ENCODE assay signal across 18 cellular contexts in the genomic region with DNA sequence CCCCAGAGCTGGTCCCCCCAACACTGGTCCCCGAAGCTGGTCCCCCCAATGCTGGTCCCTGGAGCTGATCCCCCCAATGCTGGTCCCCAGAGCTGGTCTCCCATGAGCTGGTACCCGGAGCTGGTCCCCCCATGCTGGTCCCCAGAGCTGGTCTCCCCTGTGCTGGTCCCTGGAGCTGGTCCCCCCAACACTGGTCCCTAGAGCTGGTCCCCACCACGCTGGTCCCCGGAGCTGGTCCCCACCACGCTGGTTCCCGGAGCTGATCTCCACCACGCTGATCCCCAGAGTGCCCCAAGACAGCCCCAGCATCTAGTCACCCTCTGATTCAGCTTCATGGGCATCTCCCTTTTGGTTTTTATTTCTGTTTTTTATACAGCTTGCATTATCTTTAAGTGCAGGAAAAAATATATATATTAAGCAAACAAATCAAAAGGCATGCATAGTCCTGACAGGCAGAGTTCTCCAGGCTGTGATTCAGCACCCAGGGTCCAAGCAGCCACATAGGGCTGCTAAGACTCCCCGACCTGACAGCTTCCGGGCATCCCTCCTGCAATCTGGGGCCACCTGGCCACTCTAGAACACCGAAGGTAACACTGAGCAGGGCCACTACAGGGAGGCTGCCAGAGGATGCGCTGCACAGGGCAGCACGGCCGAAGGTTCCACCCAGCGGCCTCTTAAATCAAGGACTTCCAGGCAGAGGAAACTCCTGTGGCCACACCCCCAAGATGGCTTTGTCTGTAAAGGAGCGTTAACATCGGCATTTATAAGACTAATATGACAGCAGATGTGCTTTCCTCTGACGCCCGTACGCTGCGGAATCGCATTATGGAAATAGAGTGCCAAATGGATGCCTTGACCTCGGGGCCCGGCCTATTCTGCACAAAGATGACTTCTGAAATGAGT.
"Had no signal": no experiment of that assay in that cellular context is flagged by ENCODE, and none has a peak within 500 bp of the region (broad histone marks: within the 10 kb centered on the region; RNA-seq: fewer than 3 reads in every experiment).

No MANE protein-coding gene starts in this region.

- H3K27ac Mint-ChIP-seq: activated naive CD8-positive, alpha-beta T cell treated with anti-CD3 and anti-CD28 coated beads, Interleukin-2, amount 10 ng/mL, durations not matched to agents 7 days and 5 days; naive thymus-derived CD8-positive, alpha-beta T cell; WTC11 had no signal

- H3K4me3 Mint-ChIP-seq: activated naive CD8-positive, alpha-beta T cell treated with anti-CD3 and anti-CD28 coated beads, Interleukin-2, amount 10 ng/mL, durations not matched to agents 7 days and 5 days; naive thymus-derived CD8-positive, alpha-beta T cell; WTC11 had no signal

- H3K36me3 ChIP-seq: heart left ventricle, lower lobe of right lung, thoracic aorta had no signal

- H3K4me1 ChIP-seq: heart left ventricle, lower lobe of right lung, parathyroid adenoma had no signal

- DNase-seq: activated naive CD4-positive, alpha-beta T cell treated with Interleukin-2 at 50 U/mL for 16 hours; activated naive CD8-positive, alpha-beta T cell treated with anti-CD3 and anti-CD28 coated beads, Interleukin-2, amount 10 ng/mL, durations not matched to agents 7 days and 5 days; activated T-cell treated with anti-CD3 and anti-CD28 coated beads, Interleukin-2, amount 50 U/mL, for 1 hour; amniotic stem cell; cerebellar nuclear complex; cortex of kidney; heart left ventricle; islet precursor cell; lower lobe of right lung; naive thymus-derived CD8-positive, alpha-beta T cell; small intestine; stimulated activated CD4-positive, alpha-beta T cell treated with anti-CD3 and anti-CD28 coated beads, Interleukin-2, amount 100 ng/mL, for 48 hours; stimulated activated CD8-positive, alpha-beta memory T cell treated with anti-CD3 and anti-CD28 coated beads, Interleukin-4, amount 100 ng/mL, for 48 hours; stimulated activated naive CD4-positive, alpha-beta T cell treated with Interleukin-2 at 50 U/mL for 16 hours; T-helper 9 cell had no signal

- H3K9me3 Mint-ChIP-seq: activated naive CD8-positive, alpha-beta T cell treated with anti-CD3 and anti-CD28 coated beads, Interleukin-2, amount 10 ng/mL, durations not matched to agents 7 days and 5 days had no signal

- H3K27ac ChIP-seq: heart left ventricle, lower lobe of right lung, parathyroid adenoma, thoracic aorta had no signal

- H3K9me3 ChIP-seq: heart left ventricle, lower lobe of right lung, thoracic aorta had no signal

- H3K9ac ChIP-seq: parathyroid adenoma had no signal

- H3K4me3 ChIP-seq: heart left ventricle, lower lobe of right lung, thoracic aorta had no signal

- H3K27me3 Mint-ChIP-seq: activated naive CD8-positive, alpha-beta T cell treated with anti-CD3 and anti-CD28 coated beads, Interleukin-2, amount 10 ng/mL, durations not matched to agents 7 days and 5 days had no signal

- H3K4me1 Mint-ChIP-seq: activated naive CD8-positive, alpha-beta T cell treated with anti-CD3 and anti-CD28 coated beads, Interleukin-2, amount 10 ng/mL, durations not matched to agents 7 days and 5 days; WTC11 had no signal

- H3K36me3 Mint-ChIP-seq: activated naive CD8-positive, alpha-beta T cell treated with anti-CD3 and anti-CD28 coated beads, Interleukin-2, amount 10 ng/mL, durations not matched to agents 7 days and 5 days; naive thymus-derived CD8-positive, alpha-beta T cell; WTC11 had no signal
